ENCODE assay signal across 10 cellular contexts in the genomic region with DNA sequence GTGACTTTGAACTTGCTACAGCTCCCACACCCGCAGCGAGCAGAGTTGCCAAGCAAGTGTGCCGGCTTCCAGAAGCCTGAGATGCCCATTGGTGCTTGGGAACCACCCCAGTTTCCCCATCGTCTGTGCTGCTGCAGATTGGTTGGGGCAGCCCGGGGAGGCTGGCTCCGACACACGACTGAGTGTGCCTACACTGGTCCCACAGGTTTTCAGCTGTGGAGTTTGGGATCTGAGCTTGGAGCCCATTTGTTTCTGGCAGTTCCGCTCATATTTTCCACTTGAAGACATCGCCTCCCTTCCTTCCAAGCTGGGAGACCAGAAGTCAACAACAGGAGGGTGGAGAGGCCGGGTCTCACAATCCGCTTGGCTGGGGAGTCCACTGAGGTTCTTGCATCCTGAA. TPM values are rescaled to one million over a fixed set of nuclear protein-coding genes. Genes with fewer than 3 reads are reported as not detected.
DNase-seq lines count a peak whose midpoint lies in the region; ATAC-seq, FAIRE-seq and TF ChIP-seq lines count a peak whose summit lies in the region.
"Not testable (repeated sequence)": the region's sequence is repeated elsewhere in the genome, so short reads cannot be mapped to it uniquely, and the experiment has no call there.
"Had no signal": no experiment of that assay in that cellular context is flagged by ENCODE, and none has a peak within 500 bp of the region (broad histone marks: within the 10 kb centered on the region; RNA-seq: fewer than 3 reads in every experiment).

A gene with protein sequence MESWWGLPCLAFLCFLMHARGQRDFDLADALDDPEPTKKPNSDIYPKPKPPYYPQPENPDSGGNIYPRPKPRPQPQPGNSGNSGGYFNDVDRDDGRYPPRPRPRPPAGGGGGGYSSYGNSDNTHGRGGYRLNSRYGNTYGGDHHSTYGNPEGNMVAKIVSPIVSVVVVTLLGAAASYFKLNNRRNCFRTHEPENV (plus strand): TSS at position 173 of the 400 bp plus-strand sequence. CDS start 235 bp downstream, outside the sequence.

- BruUV-seq in A673 (replicated peaks; lab: Mats Ljungman, UMichigan); mammary epithelial cell (replicated peaks; lab: Mats Ljungman, UMichigan); HepG2 (replicated peaks; lab: Mats Ljungman, UMichigan): not testable (repeated sequence)

- intact Hi-C loops in A673 (cut with micrococcal nuclease; ENCODE audit: unreplicated experiment); mammary epithelial cell (cut with micrococcal nuclease); HepG2 (cut with micrococcal nuclease; ENCODE audit: unreplicated experiment); gastrocnemius medialis (cut with DNase I; ENCODE audit: low total_unique reads): not testable (repeated sequence)

- not testable (repeated sequence) for H3K9me3 ChIP-seq in A673 (ENCODE audit: low read depth, low read length, poor library complexity, severe bottlenecking); DND-41 (ENCODE audit: insufficient read depth, low read length, severe bottlenecking); MG63; mammary epithelial cell (replicated peaks; ENCODE audit: insufficient read depth, low read length); HepG2 (ENCODE audit: low read length); gastrocnemius medialis; upper lobe of left lung

- H3K4me2 ChIP-seq in DND-41 (ENCODE audit: insufficient read depth, low read length); mammary epithelial cell (ENCODE audit: insufficient read depth, low read depth, low read length); HepG2 (ENCODE audit: low read depth, low read length): not testable (repeated sequence)

- not testable (repeated sequence) for H3K9ac ChIP-seq in DND-41 (ENCODE audit: low read depth, low read length); mammary epithelial cell (ENCODE audit: insufficient read depth, low read length); HepG2 (ENCODE audit: insufficient read depth, low read depth, low read length)

- POLR2A ChIA-PET in A673 (lab: Charles Lee; ENCODE audit: low non-redundant PET); HepG2 (lab: Yijun Ruan, JAX): not testable (repeated sequence)

- in situ Hi-C loops in mammary epithelial cell (cut with MboI; ENCODE audit: low sequenced_read_pairs in 2 of 2); HepG2 (cut with HindIII; ENCODE audit: extremely low pct_ligation_motif_present, low pct_unique_long_range_greater_than_20kb); gastrocnemius medialis (cut with MboI; ENCODE audit: low sequenced_read_pairs in 4 of 4): not testable (repeated sequence)

- TF ChIP-seq RAD21 in HepG2 (CRISPR knock-in tag; IDR thresholded peaks at IDR 0.05) = not testable (repeated sequence)

- not testable (repeated sequence) for H3K36me3 ChIP-seq in A673 (ENCODE audit: insufficient read depth, low read length, poor library complexity, severe bottlenecking); DND-41 (ENCODE audit: insufficient read depth, low read length); MG63; mammary epithelial cell (ENCODE audit: insufficient read depth, low read length); HepG2 (replicated peaks in 1 of 2; ENCODE audit: control insufficient read depth in 1 of 2, insufficient read depth in 2 of 2, low read length in 2 of 2); gastrocnemius medialis; upper lobe of left lung

- not testable (repeated sequence) for DNase-seq in A673 (ENCODE audit: low spot score); DND-41; HepG2 (ENCODE audit: low spot score); upper lobe of left lung
- peak; percentile 45 for DNase-seq in MG63
- peak; percentile 29 for DNase-seq in mammary epithelial cell
- peak; percentile 88 for DNase-seq in fibroblast of gingiva (ENCODE audit: low read depth)
- DNase-seq in gastrocnemius medialis = peak in 1 of 2 donors; percentile 55

- CTCF ChIA-PET in A673 (lab: Charles Lee); mammary epithelial cell (lab: Charles Lee; ENCODE audit: low non-redundant PET); HepG2 (lab: Yijun Ruan, JAX; ENCODE audit: low intra/inter-chr PET ratio, low total read pairs): not testable (repeated sequence)

- not testable (repeated sequence) for H3K79me2 ChIP-seq in DND-41 (ENCODE audit: insufficient read depth, low read length); mammary epithelial cell (ENCODE audit: insufficient read depth, low read length); HepG2 (ENCODE audit: insufficient read depth, low read length)

- not testable (repeated sequence) for TF ChIP-seq EP300 in HepG2 (IDR thresholded peaks at IDR 0.05; ENCODE audit: low read depth in 2 of 2, low read length in 2 of 2); HepG2 (CRISPR knock-in tag; IDR thresholded peaks at IDR 0.05; ENCODE audit: borderline replicate concordance); upper lobe of left lung (IDR thresholded peaks at IDR 0.05)

- not testable (repeated sequence) for H4K20me1 ChIP-seq in DND-41 (ENCODE audit: insufficient read depth, low read length); mammary epithelial cell (ENCODE audit: insufficient read depth, low read length); HepG2 (ENCODE audit: insufficient read depth, low read length)

- not testable (repeated sequence) for TF ChIP-seq CTCF in A673 (conservative IDR thresholded peaks at IDR 0.05; ENCODE audit: low read depth, low read length); DND-41 (IDR thresholded peaks at IDR 0.05; ENCODE audit: borderline replicate concordance, extremely low read depth, low read length, poor library complexity, severe bottlenecking); mammary epithelial cell (conservative IDR thresholded peaks at IDR 0.05 in 1 of 2, IDR thresholded peaks at IDR 0.05 in 1 of 2; ENCODE audit: extremely low read depth in 1 of 2, insufficient read depth in 1 of 2, low read depth in 1 of 2, low read length in 2 of 2); HepG2 (CRISPR knock-in tag; IDR thresholded peaks at IDR 0.05); gastrocnemius medialis (IDR thresholded peaks at IDR 0.05 in 4 of 5, conservative IDR thresholded peaks at IDR 0.05 in 1 of 5); upper lobe of left lung (IDR thresholded peaks at IDR 0.05)

- not testable (repeated sequence) for H2AFZ ChIP-seq in DND-41 (ENCODE audit: low read depth, low read length); mammary epithelial cell (ENCODE audit: low read depth, low read length); HepG2 (ENCODE audit: low read length)

- dilution Hi-C loops in mammary epithelial cell (cut with HindIII; ENCODE audit: low sequenced_read_pairs) = not testable (repeated sequence)

- ATAC-seq in DND-41 (ENCODE audit: insufficient read depth, low read depth) (peak; percentile 31; the same call in 2 of the 3 replicates), HepG2 (peak; percentile 69), gastrocnemius medialis (peak; percentile 21 to 53), upper lobe of left lung (ENCODE audit: low FRiP score in 2 of 2) (peak; percentile 51 to 67)

- 44% methylated on average over 8 of the region's 11 CpGs for WGBS in mammary epithelial cell (ENCODE audit: low coverage, missing lambda C conversion rate)
- WGBS in HepG2 (ENCODE audit: low lambda C conversion rate) = 67% methylated on average over 4 of the region's 11 CpGs
- WGBS in upper lobe of left lung, 2 donors = 75 to 81% methylated on average over 9 to 11 of the region's 11 CpGs

- not testable (repeated sequence) for H3K27me3 ChIP-seq in A673 (replicated peaks; ENCODE audit: insufficient read depth, low read depth, low read length, poor library complexity); DND-41 (ENCODE audit: insufficient read depth, low read length, poor library complexity); MG63; mammary epithelial cell (ENCODE audit: insufficient read depth, low read length); HepG2 (ENCODE audit: control insufficient read depth in 1 of 2, insufficient read depth in 2 of 2, low read length in 2 of 2); gastrocnemius medialis; upper lobe of left lung

- peak within 1 kb of the TSS; percentile 2 for H3K27ac ChIP-seq in A673 (ENCODE audit: low read depth, low read length, poor library complexity, severe bottlenecking)
- H3K27ac ChIP-seq in DND-41 (ENCODE audit: low read length); mammary epithelial cell (ENCODE audit: insufficient read depth, low read depth, low read length); HepG2 (ENCODE audit: extremely low read length, insufficient read depth, low read length); gastrocnemius medialis; upper lobe of left lung: not testable (repeated sequence)

- FAIRE-seq in HepG2 (lab: Jason Lieb, UNC) = not testable (repeated sequence)

- H3K4me1 ChIP-seq in A673 (ENCODE audit: insufficient read depth, low read length, poor library complexity, severe bottlenecking) = peaks cover 26% of the 10 kb centered on the region
- H3K4me1 ChIP-seq in DND-41 (ENCODE audit: insufficient read depth, low read length); mammary epithelial cell (ENCODE audit: insufficient read depth, low read length); gastrocnemius medialis; upper lobe of left lung: not testable (repeated sequence)
- H3K4me1 ChIP-seq in HepG2 (ENCODE audit: insufficient read depth, low read length) = peaks cover 17% of the 10 kb centered on the region

- H3K4me3 ChIP-seq in A673 (ENCODE audit: low read depth, low read length, poor library complexity, severe bottlenecking); DND-41 (ENCODE audit: low read depth in 1 of 2, low read length in 2 of 2); mammary epithelial cell (replicated peaks in 1 of 3; ENCODE audit: insufficient read depth in 1 of 3, low read depth in 2 of 3, low read length in 3 of 3); HepG2 (replicated peaks in 1 of 3; ENCODE audit: insufficient read depth in 1 of 3, low read depth in 2 of 3, low read length in 3 of 3); gastrocnemius medialis; upper lobe of left lung: not testable (repeated sequence)
- H3K4me3 ChIP-seq in MG63 = peak within 1 kb of the TSS; percentile 10; the same call in 1 of the 2 replicates

- not testable (repeated sequence) for TF ChIP-seq POLR2A in HepG2 (IDR thresholded peaks at IDR 0.05; ENCODE audit: insufficient read depth in 1 of 2, low read depth in 2 of 2, low read length in 2 of 2); gastrocnemius medialis (IDR thresholded peaks at IDR 0.05); upper lobe of left lung (IDR thresholded peaks at IDR 0.05)

RNA-seq across cellular contexts. Expression of the gene that starts here (rescaled TPM):
- total RNA-seq in A673 (2021) = 7.5 and 7.7 TPM in 2 replicates
- total RNA-seq in MG63 (2014; rRNA removed; shearing (Covaris generic); ENCODE audit: low replicate concordance) = 1.3 TPM in 1 of 2 replicates, not detected in the other
- 1 to 10 TPM; 2.2 to 7.2 TPM for total RNA-seq in mammary epithelial cell
- 0.11 TPM for polyA plus RNA-seq in mammary epithelial cell
- not detected for polyA minus RNA-seq in mammary epithelial cell
- not detected in 2 replicates for total RNA-seq in HepG2 (2016; rRNA removed; fragmentation: Illumina TruSeq; extraction: Trizol)
- not detected in 2 replicates for total RNA-seq in HepG2 (2016; cell fraction: cytosol; rRNA removed; fragmentation: Illumina TruSeq; extraction: Trizol; ENCODE audit: low read depth)
- total RNA-seq in HepG2 (2016; cell fraction: insoluble cytoplasmic fraction; rRNA removed; fragmentation: Illumina TruSeq; extraction: Trizol) = not detected in 2 replicates
- not detected in 2 replicates for total RNA-seq in HepG2 (2016; cell fraction: membrane; rRNA removed; fragmentation: Illumina TruSeq; extraction: Trizol)
- total RNA-seq in HepG2 (2016; cell fraction: nucleus; rRNA removed; fragmentation: Illumina TruSeq; extraction: Trizol) = not detected in 2 replicates
- not detected in 2 replicates for polyA plus RNA-seq in HepG2 (2011; rRNA removed)
- not detected in 2 replicates for polyA plus RNA-seq in HepG2 (2011; cell fraction: cytosol; rRNA removed)
- polyA plus RNA-seq in HepG2 (2011; cell fraction: nucleus; rRNA removed) = not detected in 2 replicates
- polyA plus RNA-seq in HepG2 (2012) = 0.07 TPM in 1 of 2 replicates, not detected in the other
- polyA plus RNA-seq in HepG2 (2016; cell fraction: cytosol; fragmentation: Illumina TruSeq; extraction: Trizol; ENCODE audit: low read depth) = not detected in 2 replicates
- polyA plus RNA-seq in HepG2 (2016; cell fraction: insoluble cytoplasmic fraction; fragmentation: Illumina TruSeq; extraction: Trizol; ENCODE audit: low read depth) = not detected in 2 replicates
- polyA plus RNA-seq in HepG2 (2016; cell fraction: membrane; fragmentation: Illumina TruSeq; extraction: Trizol; ENCODE audit: low read depth) = not detected in 2 replicates
- polyA plus RNA-seq in HepG2 (2016; cell fraction: nucleus; fragmentation: Illumina TruSeq; extraction: Trizol; ENCODE audit: insufficient read depth, low read depth) = not detected in 2 replicates
- polyA minus RNA-seq in HepG2 (2011; rRNA and poly(A)+ RNA removed; ENCODE audit: low replicate concordance) = not detected in 2 replicates
- not detected in 2 replicates for polyA minus RNA-seq in HepG2 (2011; cell fraction: cytosol; rRNA and poly(A)+ RNA removed)
- polyA minus RNA-seq in HepG2 (2011; cell fraction: nucleus; rRNA and poly(A)+ RNA removed) = not detected in 2 replicates
- total RNA-seq in gastrocnemius medialis = 1 to 10 TPM in 3 of 4 donors, under 1 TPM in 1; 0.97 to 2.4 (median 1.9) TPM
- total RNA-seq in upper lobe of left lung = under 1 TPM in 2 of 6 donors, not detected in 4; 0.69 to 0.81 TPM
- polyA plus RNA-seq: CD4-positive, alpha-beta memory T cell; IgD-negative memory B cell had no signal

Comparison
In these comparisons a context has a peak if more than half of its experiments do, and no peak if none do; other contexts are left out.
1. Peak in ATAC-seq in HepG2; RNA of the gene not detected or under 1 TPM.
2. Peak in ATAC-seq in upper lobe of left lung; RNA of the gene not detected or under 1 TPM.